ENCODE assay signal across 8 cellular contexts in genomic region chr7:106552645-106553445, GRCh38.
A peak's percentile ranks its signal among the peaks of the same experiment; 100 is the strongest.
DNase-seq lines count a peak whose midpoint lies in the region; ATAC-seq and TF ChIP-seq lines count a peak whose summit lies in the region.

No MANE protein-coding gene starts in this region.

- WGBS in mammary epithelial cell (ENCODE audit: low coverage, missing lambda C conversion rate), result 88% methylated on average over 5 of the region's 5 CpGs

- dilution Hi-C loops in mammary epithelial cell (cut with HindIII; ENCODE audit: low sequenced_read_pairs), result loop anchor here (5.0 kb wide), 1 partner anchor 106 kb away; no protein-coding TSS in a partner anchor

- no peak overlapping the region for H3K9ac ChIP-seq in mammary epithelial cell (ENCODE audit: insufficient read depth, low read length)

- BruUV-seq in mammary epithelial cell (replicated peaks; lab: Mats Ljungman, UMichigan), result no TSS peak

- no peaks in the 10 kb centered on the region for H4K20me1 ChIP-seq in mammary epithelial cell (ENCODE audit: insufficient read depth, low read length)

- H3K9me3 ChIP-seq in mammary epithelial cell (replicated peaks; ENCODE audit: insufficient read depth, low read length), result no peaks in the 10 kb centered on the region

- peaks cover 5 to 16% of the 10 kb centered on the region in 2 donors for H3K9me3 Mint-ChIP-seq in activated naive CD4-positive, alpha-beta T cell treated with anti-CD3 and anti-CD28 coated beads, Interleukin-2, amount 50 U/mL, for 72 hours

- DNase-seq in left lobe of liver (ENCODE audit: low spot score) (no peak), NCI-H82 treated with DMSO at 0.1 percent for 48 hours (lab: John Stamatoyannopoulos, UW; ENCODE audit: unreplicated experiment) (no peak), mammary epithelial cell (no peak), activated gamma-delta T cell (lab: John Stamatoyannopoulos, UW) (no peak)
- DNase-seq in activated naive CD4-positive, alpha-beta T cell treated with anti-CD3 and anti-CD28 coated beads, Interleukin-2, amount 50 U/mL, for 72 hours (ENCODE audit: low spot score in 2 of 2), result no peak

- no peaks in the 10 kb centered on the region for H3K4me1 ChIP-seq in mammary epithelial cell (ENCODE audit: insufficient read depth, low read length)

- H3K27ac ChIP-seq in mammary epithelial cell (ENCODE audit: insufficient read depth, low read depth, low read length), result no peak overlapping the region

- no peaks in the 10 kb centered on the region for H3K36me3 ChIP-seq in mammary epithelial cell (ENCODE audit: insufficient read depth, low read length)

- no peaks in the 10 kb centered on the region for H3K36me3 Mint-ChIP-seq in activated naive CD4-positive, alpha-beta T cell treated with anti-CD3 and anti-CD28 coated beads, Interleukin-2, amount 50 U/mL, for 72 hours

- H3K27ac Mint-ChIP-seq in activated naive CD4-positive, alpha-beta T cell treated with anti-CD3 and anti-CD28 coated beads, Interleukin-2, amount 50 U/mL, for 72 hours, result no peak overlapping the region

- H3K79me2 ChIP-seq in mammary epithelial cell (ENCODE audit: insufficient read depth, low read length), result no peaks in the 10 kb centered on the region

- TF ChIP-seq CTCF in mammary epithelial cell (conservative IDR thresholded peaks at IDR 0.05 in 1 of 2, IDR thresholded peaks at IDR 0.05 in 1 of 2; ENCODE audit: extremely low read depth in 1 of 2, insufficient read depth in 1 of 2, low read depth in 1 of 2, low read length in 2 of 2), result no peak

- no peak overlapping the region for H3K4me2 ChIP-seq in mammary epithelial cell (ENCODE audit: insufficient read depth, low read depth, low read length)

- in situ Hi-C loops in mammary epithelial cell (cut with MboI; ENCODE audit: low sequenced_read_pairs in 2 of 2), result no loop called here

- CTCF ChIA-PET in mammary epithelial cell (lab: Charles Lee; ENCODE audit: low non-redundant PET), result no interaction called here

- H3K27me3 ChIP-seq in mammary epithelial cell (ENCODE audit: insufficient read depth, low read length), result no peaks in the 10 kb centered on the region

- H3K4me3 ChIP-seq in mammary epithelial cell (replicated peaks in 1 of 3; ENCODE audit: insufficient read depth in 1 of 3, low read depth in 2 of 3, low read length in 3 of 3), result no peak overlapping the region

- intact Hi-C loops in mammary epithelial cell (cut with micrococcal nuclease), result no loop called here

- no peak overlapping the region for H2AFZ ChIP-seq in mammary epithelial cell (ENCODE audit: low read depth, low read length)

- peak; percentile 98 for ATAC-seq in GM18517 (IDR thresholded peaks at IDR 0.05; ENCODE audit: unreplicated experiment)
- peak; percentile 98 for ATAC-seq in GM21576 (IDR thresholded peaks at IDR 0.05; ENCODE audit: unreplicated experiment)
- peak; percentile 94 for ATAC-seq in HG03457 (IDR thresholded peaks at IDR 0.05; ENCODE audit: unreplicated experiment)
- ATAC-seq in left lobe of liver, result peak; percentile 20
- ATAC-seq in activated naive CD4-positive, alpha-beta T cell treated with anti-CD3 and anti-CD28 coated beads, Interleukin-2, amount 50 U/mL, for 72 hours, result no peak

Comparison
In these comparisons a context has a peak if more than half of its experiments do, and no peak if none do; other contexts are left out.
1. ATAC-seq: peak in GM18517 (single experiment), GM21576 (single experiment), HG03457 (single experiment) and left lobe of liver (single experiment); none in activated naive CD4-positive, alpha-beta T cell treated with anti-CD3 and anti-CD28 coated beads, Interleukin-2, amount 50 U/mL, for 72 hours (0 of 2).